ENCODE assay signal across 21 cellular contexts in the genomic region with DNA sequence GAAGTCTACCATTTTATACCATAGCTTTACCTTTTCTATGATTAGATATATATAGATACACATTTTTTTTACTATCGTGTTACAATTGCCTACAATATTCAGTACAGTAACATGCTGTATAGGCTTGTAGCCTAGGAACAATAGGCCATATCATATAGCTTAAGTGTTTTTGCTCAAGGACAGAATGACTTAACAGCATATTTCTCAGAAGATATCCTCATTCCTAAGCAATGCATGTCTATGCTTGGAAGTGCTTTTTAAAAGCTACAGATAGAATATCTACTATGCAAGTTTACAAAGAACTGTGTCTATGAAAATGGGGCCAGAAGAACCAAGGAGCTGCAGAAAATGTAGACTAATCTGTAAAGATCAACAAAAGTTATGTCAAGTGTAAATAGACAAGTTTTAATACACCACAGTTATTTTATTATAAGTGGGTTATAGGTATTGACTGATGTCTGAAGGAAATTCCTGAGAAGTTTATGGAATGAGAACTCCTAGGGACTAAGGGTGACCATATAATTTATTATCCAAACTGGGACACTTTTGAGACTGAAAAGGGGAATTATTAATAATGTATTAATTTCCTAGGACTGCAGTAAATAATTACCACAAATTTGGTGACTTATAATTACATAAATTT.
DNase-seq lines count a peak whose midpoint lies in the region; ATAC-seq, FAIRE-seq and TF ChIP-seq lines count a peak whose summit lies in the region.
"Had no signal": no experiment of that assay in that cellular context is flagged by ENCODE, and none has a peak within 500 bp of the region (broad histone marks: within the 10 kb centered on the region; RNA-seq: fewer than 3 reads in every experiment).

No MANE protein-coding gene starts in this region.

- H3K27ac Mint-ChIP-seq in stimulated activated effector memory CD8-positive, alpha-beta T cell treated with anti-CD3 and anti-CD28 coated beads, Interleukin-12 subunit alpha, Interleukin-12 subunit beta, amount 100 ng/mL, for 72 hours, result no peak overlapping the region
- H3K27ac Mint-ChIP-seq: IgD-negative memory B cell had no signal

- H3K9me3 ChIP-seq in PC-3 (ENCODE audit: low read length), result no peaks in the 10 kb centered on the region
- H3K9me3 ChIP-seq: A549, SJSA1 had no signal

- H3K4me1 Mint-ChIP-seq in stimulated activated effector memory CD8-positive, alpha-beta T cell treated with anti-CD3 and anti-CD28 coated beads, Interleukin-12 subunit alpha, Interleukin-12 subunit beta, amount 100 ng/mL, for 72 hours, result no peaks in the 10 kb centered on the region

- no peak overlapping the region for H3K4me3 Mint-ChIP-seq in stimulated activated effector memory CD8-positive, alpha-beta T cell treated with anti-CD3 and anti-CD28 coated beads, Interleukin-12 subunit alpha, Interleukin-12 subunit beta, amount 100 ng/mL, for 72 hours
- H3K4me3 Mint-ChIP-seq: IgD-negative memory B cell had no signal

- CTCF ChIA-PET in PC-3 (lab: Charles Lee), result interaction anchor here (0.7 kb wide), 1 partner anchor 123 kb away, joined by 3 read pairs; no protein-coding TSS in a partner anchor

- H3K27me3 ChIP-seq in PC-3 (ENCODE audit: low read length) (no peaks in the 10 kb centered on the region), bronchial epithelial cell (ENCODE audit: control insufficient read depth, insufficient read depth, low read length) (no peaks in the 10 kb centered on the region)
- H3K27me3 ChIP-seq: SJSA1 had no signal

- no peaks in the 10 kb centered on the region for H3F3A ChIP-seq in PC-3 (ENCODE audit: low read length, unreplicated experiment)

- no peak for TF ChIP-seq CTCF in PC-3 (conservative IDR thresholded peaks at IDR 0.05; ENCODE audit: low read depth, low read length)
- no peak for TF ChIP-seq CTCF in bronchial epithelial cell (IDR thresholded peaks at IDR 0.05; ENCODE audit: insufficient read depth, low read length, severe bottlenecking)

- no peaks in the 10 kb centered on the region for H3K36me3 ChIP-seq in PC-3 (ENCODE audit: low read depth, low read length)
- H3K36me3 ChIP-seq in bronchial epithelial cell (ENCODE audit: control insufficient read depth, insufficient read depth, low read length), result no peaks in the 10 kb centered on the region
- H3K36me3 ChIP-seq: SJSA1 had no signal

- BruUV-seq in PC-3 (replicated peaks; lab: Mats Ljungman, UMichigan), result no TSS peak

- no peaks in the 10 kb centered on the region for H3K79me2 ChIP-seq in PC-3 (ENCODE audit: low read length)

- POLR2A ChIA-PET in PC-3 (lab: Charles Lee; ENCODE audit: unreplicated experiment), result interaction anchor here (0.5 to 0.6 kb wide), 2 partner anchors 8 to 97 kb away, joined by 3 to 4 read pairs; no protein-coding TSS in a partner anchor

- no peak overlapping the region for H3K9ac ChIP-seq in PC-3 (ENCODE audit: low read length)

- H3K36me3 Mint-ChIP-seq in stimulated activated effector memory CD8-positive, alpha-beta T cell treated with anti-CD3 and anti-CD28 coated beads, Interleukin-12 subunit alpha, Interleukin-12 subunit beta, amount 100 ng/mL, for 72 hours, result no peaks in the 10 kb centered on the region
- H3K36me3 Mint-ChIP-seq: IgD-negative memory B cell had no signal

- intact Hi-C loops in PC-3 (cut with micrococcal nuclease), result loop anchor here (2.0 to 5.0 kb wide), 4 partner anchors 50 to 140 kb away; partner anchors contain the start of gene TGFBR2

- peaks cover 27% of the 10 kb centered on the region for H3K4me1 ChIP-seq in PC-3 (ENCODE audit: insufficient read depth, low read length)
- H3K4me1 ChIP-seq: A549 had no signal

- H3K4me3 ChIP-seq in PC-3 (ENCODE audit: low read length) (no peak overlapping the region), bronchial epithelial cell (ENCODE audit: low read depth, low read length) (no peak overlapping the region)
- H3K4me3 ChIP-seq: A549, SJSA1 had no signal

- H3K27ac ChIP-seq in PC-3 (ENCODE audit: low read length), result peak overlapping the region; percentile 10; the same call in 1 of the 2 replicates
- H3K27ac ChIP-seq: C4-2B, RWPE1, SJSA1 had no signal

- no peak overlapping the region for H2AFZ ChIP-seq in PC-3 (ENCODE audit: low read length)

- FAIRE-seq in bronchial epithelial cell (lab: Jason Lieb, UNC), result no peak
- FAIRE-seq in H54 (lab: Jason Lieb, UNC), result no peak
- FAIRE-seq: A549, H1 had no signal

- H4K20me1 ChIP-seq in PC-3 (ENCODE audit: low read length), result no peaks in the 10 kb centered on the region

- ATAC-seq in PC-3, result peak; percentile 90
- no peak for ATAC-seq in stimulated activated effector memory CD8-positive, alpha-beta T cell treated with anti-CD3 and anti-CD28 coated beads, Interleukin-12 subunit alpha, Interleukin-12 subunit beta, amount 100 ng/mL, for 72 hours
- no peak for ATAC-seq in GM18868 (IDR thresholded peaks at IDR 0.05; ENCODE audit: unreplicated experiment)
- ATAC-seq: A549 had no signal

- peak; percentile 49 for DNase-seq in EH (ENCODE audit: low read depth)
- peak; percentile 64 for DNase-seq in PC-3
- DNase-seq in bronchial epithelial cell (ENCODE audit: low read depth), result peak; percentile 81
- peak; percentile 65 for DNase-seq in iris pigment epithelial cell (ENCODE audit: low read depth)
- DNase-seq in stimulated activated effector memory CD8-positive, alpha-beta T cell treated with anti-CD3 and anti-CD28 coated beads, Interleukin-12 subunit alpha, Interleukin-12 subunit beta, amount 100 ng/mL, for 72 hours (ENCODE audit: low spot score in 2 of 2), result no peak
- DNase-seq in NCI-H2081 treated with DMSO at 0.1 percent for 48 hours (lab: John Stamatoyannopoulos, UW), result no peak
- DNase-seq in H54 (ENCODE audit: insufficient read length, low spot score), result no peak
- DNase-seq: DMS 273 treated with DMSO at 0.1 percent for 48 hours; NCI-H1105 treated with DMSO at 0.1 percent for 48 hours; NCI-H1694 treated with DMSO at 0.1 percent for 48 hours; NCI-H2171 treated with DMSO at 0.1 percent for 48 hours; NCI-H446 treated with DMSO at 0.1 percent for 48 hours; NK-92 treated with Interleukin-12 subunit alpha and Interleukin-12 subunit beta, amount 100 ng/mL, for 24 hours; OCI-M1 had no signal

- no peak for TF ChIP-seq POLR2A in H54 (IDR thresholded peaks at IDR 0.05; ENCODE audit: low read depth, low read length)

- peak overlapping the region; percentile 13 for H3K4me2 ChIP-seq in PC-3 (ENCODE audit: low read length)
- H3K4me2 ChIP-seq: A549 had no signal

- H3K9me3 Mint-ChIP-seq in stimulated activated effector memory CD8-positive, alpha-beta T cell treated with anti-CD3 and anti-CD28 coated beads, Interleukin-12 subunit alpha, Interleukin-12 subunit beta, amount 100 ng/mL, for 72 hours, result peaks cover 5% of the 10 kb centered on the region

- H3K9me2 ChIP-seq in PC-3 (replicated peaks; ENCODE audit: low read length), result no peaks in the 10 kb centered on the region

Comparison
In these comparisons a context has a peak if more than half of its experiments do, and no peak if none do; other contexts are left out.
1. DNase-seq: peak in EH (single experiment), PC-3 (single experiment), bronchial epithelial cell (single experiment) and iris pigment epithelial cell (single experiment); none in stimulated activated effector memory CD8-positive, alpha-beta T cell treated with anti-CD3 and anti-CD28 coated beads, Interleukin-12 subunit alpha, Interleukin-12 subunit beta, amount 100 ng/mL, for 72 hours (0 of 2), NCI-H2081 treated with DMSO at 0.1 percent for 48 hours (single experiment) and H54 (single experiment).